ENCODE assay signal across 8 cellular contexts in the genomic region with DNA sequence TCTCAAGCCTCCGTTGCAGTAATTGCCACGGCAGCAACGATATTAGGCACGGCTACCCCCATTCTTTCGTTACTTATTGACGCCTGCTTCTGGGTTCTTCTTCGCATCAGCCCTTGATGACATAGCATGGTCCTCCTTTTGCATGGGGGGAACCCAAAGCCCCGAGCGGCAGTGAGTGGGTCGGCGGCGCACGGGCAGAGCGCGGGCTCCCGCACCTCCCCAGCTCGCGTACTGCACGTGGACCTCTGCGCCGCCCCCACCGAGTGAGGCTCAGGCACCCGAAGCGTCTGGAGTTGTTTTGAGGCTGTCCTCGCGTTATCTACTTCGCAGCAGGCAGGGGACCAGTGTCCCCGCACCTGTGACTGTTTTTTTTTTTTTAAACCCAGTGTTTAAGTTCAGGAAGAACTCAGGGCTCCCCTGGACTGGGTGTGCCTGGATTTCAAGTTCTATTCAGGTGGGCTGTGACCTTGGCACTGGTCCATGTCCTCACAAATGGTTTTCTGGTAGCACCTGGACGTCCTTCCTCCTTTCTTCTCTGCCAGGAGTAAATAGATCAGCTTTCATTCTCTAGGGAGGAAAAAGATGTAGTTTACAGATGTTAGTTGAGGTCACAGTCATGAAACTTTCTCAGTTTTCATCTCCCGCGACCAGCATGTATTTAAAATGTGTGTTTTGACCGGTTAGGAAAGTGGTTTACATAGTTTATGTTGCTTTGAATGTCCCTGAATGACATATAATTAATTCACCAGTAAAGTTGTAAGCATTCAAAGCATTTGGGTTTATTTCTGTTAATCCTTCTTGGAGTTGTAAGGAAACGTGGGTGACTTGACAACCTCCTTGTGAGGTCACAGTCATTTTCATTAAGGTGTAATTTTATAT. TPM values are rescaled to one million over a fixed set of nuclear protein-coding genes. Genes with fewer than 3 reads are reported as not detected.
DNase-seq lines count a peak whose midpoint lies in the region; FAIRE-seq and TF ChIP-seq lines count a peak whose summit lies in the region.

No MANE protein-coding gene starts in this region.

- no peaks in the 10 kb centered on the region for H3K36me3 Mint-ChIP-seq in neural crest cell (ENCODE audit: low read depth)

- no peak for TF ChIP-seq CTCF in coronary artery (IDR thresholded peaks at IDR 0.05)
- TF ChIP-seq CTCF in neural crest cell (conservative IDR thresholded peaks at IDR 0.05) = no peak

- peaks cover 94% of the 10 kb centered on the region for H3K27me3 Mint-ChIP-seq in neural crest cell (ENCODE audit: low read depth)

- H3K4me3 Mint-ChIP-seq in neural crest cell = peak overlapping the region; percentile 73

- DNase-seq in NCI-H524 (lab: John Stamatoyannopoulos, UW) (peak; percentile 34 to 57), NCI-H524 treated with DMSO at 0.1 percent for 48 hours (lab: John Stamatoyannopoulos, UW) (no peak), NCI-H510A (lab: John Stamatoyannopoulos, UW) (peak; percentile 25), coronary artery (ENCODE audit: low spot score) (no peak), neural crest cell (ENCODE audit: low read depth, low spot score) (no peak), RCC 7860 (ENCODE audit: low spot score) (no peak), SW 1271 (lab: John Stamatoyannopoulos, UW) (no peak), GM19238 (ENCODE audit: insufficient read length, low spot score) (no peak)

- H3K9me3 Mint-ChIP-seq in neural crest cell = no peaks in the 10 kb centered on the region

- peak overlapping the region; percentile 72 for H3K4me3 ChIP-seq in coronary artery

- no peak overlapping the region for H3K27ac ChIP-seq in coronary artery

- H3K4me1 Mint-ChIP-seq in neural crest cell = peaks cover 10% of the 10 kb centered on the region

- no peak for FAIRE-seq in RCC 7860 (lab: Jason Lieb, UNC)

- no peak overlapping the region for H3K27ac Mint-ChIP-seq in neural crest cell (ENCODE audit: unreplicated experiment)

RNA-seq across cellular contexts. Expression of gene FOXN4, which starts 1.4 kb away (rescaled TPM):
- total RNA-seq in neural crest cell = 1.3 and 1.7 TPM in 2 replicates

RNA-seq across cellular contexts. Expression of gene MYO1H, which starts 37.2 kb away (rescaled TPM):
- total RNA-seq in neural crest cell = not detected in 2 replicates

Comparison
In these comparisons a context has a peak if more than half of its experiments do, and no peak if none do; other contexts are left out.
1. DNase-seq: peak in NCI-H524 (2 of 2) and NCI-H510A (single experiment); none in NCI-H524 treated with DMSO at 0.1 percent for 48 hours (single experiment), coronary artery (single experiment), neural crest cell (single experiment), RCC 7860 (single experiment), SW 1271 (0 of 2) and GM19238 (single experiment).